In the genomic region with DNA sequence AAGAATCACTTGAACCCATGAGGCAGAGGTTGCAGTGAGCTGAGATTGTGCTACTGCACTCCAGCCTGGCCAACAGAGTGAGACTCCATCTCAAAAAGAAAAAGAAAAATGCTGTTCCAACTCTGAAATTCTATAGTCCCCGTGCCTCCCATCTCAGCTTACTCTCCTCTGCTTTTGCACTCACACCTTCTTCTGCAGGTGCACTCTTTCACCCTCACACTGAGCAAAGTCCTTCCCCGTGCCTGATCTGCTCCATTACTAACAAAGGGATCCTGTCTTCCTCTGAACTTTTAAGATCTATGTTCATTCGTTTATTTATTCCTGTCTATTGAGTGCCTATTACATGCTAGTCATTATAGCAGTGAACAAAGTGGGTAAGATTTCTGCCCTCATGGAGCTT, we compare ENCODE assay signal across 21 cellular contexts. TPM values are rescaled to one million over a fixed set of nuclear protein-coding genes. Genes with fewer than 3 reads are reported as not detected.
DNase-seq lines count a peak whose midpoint lies in the region; ATAC-seq, FAIRE-seq and TF ChIP-seq lines count a peak whose summit lies in the region.
"Had no signal": no experiment of that assay in that cellular context is flagged by ENCODE, and none has a peak within 500 bp of the region (broad histone marks: within the 10 kb centered on the region; RNA-seq: fewer than 3 reads in every experiment).

No MANE protein-coding gene starts in this region.

- peak; percentile 64 for DNase-seq in esophagus muscularis mucosa (ENCODE audit: extremely low spot score)
- peak; percentile 29 for DNase-seq in HepG2 (ENCODE audit: low spot score)
- DNase-seq in RWPE1 (ENCODE audit: low spot score) = no peak
- DNase-seq: CD4-positive, CD25-positive, alpha-beta regulatory T cell; CD8-positive, alpha-beta T cell; DMS 273 treated with DMSO at 0.1 percent for 48 hours; DMS79 treated with DMSO at 0.1 percent for 48 hours; GF-D8; H9 had no signal

- H2AFZ ChIP-seq in HepG2 (ENCODE audit: low read length) = no peak overlapping the region
- H2AFZ ChIP-seq: GM23338 had no signal

- intact Hi-C loops in esophagus muscularis mucosa (cut with DNase I) = no loop called here
- intact Hi-C loops in HepG2 (cut with micrococcal nuclease; ENCODE audit: unreplicated experiment) = loop anchor here (5.0 kb wide), 1 partner anchor 40 kb away; no protein-coding TSS in a partner anchor

- H3K4me1 ChIP-seq in esophagus muscularis mucosa (no peaks in the 10 kb centered on the region), HepG2 (ENCODE audit: insufficient read depth, low read length) (peaks cover 63% of the 10 kb centered on the region)

- TF ChIP-seq POLR2A in esophagus muscularis mucosa (IDR thresholded peaks at IDR 0.05; ENCODE audit: low read depth) (no peak), HepG2 (IDR thresholded peaks at IDR 0.05; ENCODE audit: insufficient read depth in 1 of 2, low read depth in 2 of 2, low read length in 2 of 2) (no peak)

- no TSS peak for BruUV-seq in HepG2 (replicated peaks; lab: Mats Ljungman, UMichigan)

- TF ChIP-seq EP300 in esophagus muscularis mucosa (IDR thresholded peaks at IDR 0.05) = no peak
- no peak for TF ChIP-seq EP300 in HepG2 (IDR thresholded peaks at IDR 0.05; ENCODE audit: low read depth in 2 of 2, low read length in 2 of 2)
- TF ChIP-seq EP300 in HepG2 (CRISPR knock-in tag; IDR thresholded peaks at IDR 0.05; ENCODE audit: borderline replicate concordance) = no peak

- in situ Hi-C loops in HepG2 (cut with HindIII; ENCODE audit: extremely low pct_ligation_motif_present, low pct_unique_long_range_greater_than_20kb) = no loop called here

- H3K4me2 ChIP-seq in HepG2 (ENCODE audit: low read depth, low read length) = peak overlapping the region; percentile 40; the same call in 1 of the 2 replicates
- H3K4me2 ChIP-seq: BLaER1, GM23338 had no signal

- no peak for FAIRE-seq in HepG2 (lab: Jason Lieb, UNC)
- FAIRE-seq: D721Med, GM12891, GM18507, GM19239 had no signal

- H3K9me3 Mint-ChIP-seq in nephron = no peaks in the 10 kb centered on the region
- H3K9me3 Mint-ChIP-seq: CD8-positive, alpha-beta T cell; GM23338; H9 had no signal

- H3K27me3 Mint-ChIP-seq in nephron (ENCODE audit: low read depth) = no peaks in the 10 kb centered on the region
- H3K27me3 Mint-ChIP-seq: B cell; CD4-positive, CD25-positive, alpha-beta regulatory T cell had no signal

- no peak for TF ChIP-seq RAD21 in HepG2 (CRISPR knock-in tag; IDR thresholded peaks at IDR 0.05)

- H3K36me3 ChIP-seq in esophagus muscularis mucosa = peaks cover 0 to 6% (median 0%) of the 10 kb centered on the region in 4 donors
- peaks cover 2 to 11% of the 10 kb centered on the region in 2 experiments; a peak in 4 of 5 replicates for H3K36me3 ChIP-seq in HepG2 (replicated peaks in 1 of 2; ENCODE audit: control insufficient read depth in 1 of 2, insufficient read depth in 2 of 2, low read length in 2 of 2)

- H4K20me1 ChIP-seq in HepG2 (ENCODE audit: insufficient read depth, low read length) = no peaks in the 10 kb centered on the region
- H4K20me1 ChIP-seq: BLaER1 had no signal

- ATAC-seq in HepG2 (peak; percentile 47; the same call in 2 of the 3 replicates), GM18873 (IDR thresholded peaks at IDR 0.05; ENCODE audit: low FRiP score, unreplicated experiment) (no peak), GM21825 (IDR thresholded peaks at IDR 0.05; ENCODE audit: unreplicated experiment) (no peak)
- ATAC-seq: CD8-positive, alpha-beta T cell; GM23338; HCT116 had no signal

- no peaks in the 10 kb centered on the region for H3K9me3 ChIP-seq in esophagus muscularis mucosa
- no peaks in the 10 kb centered on the region for H3K9me3 ChIP-seq in HepG2 (ENCODE audit: low read length)
- H3K9me3 ChIP-seq: BLaER1 had no signal

- H3K4me3 ChIP-seq in esophagus muscularis mucosa (no peak overlapping the region), HepG2 (replicated peaks in 1 of 3; ENCODE audit: insufficient read depth in 1 of 3, low read depth in 2 of 3, low read length in 3 of 3) (no peak overlapping the region)
- H3K4me3 ChIP-seq: BLaER1, GM23338 had no signal

- H3K27ac Mint-ChIP-seq in nephron = peak overlapping the region; percentile 12 to 77 (median 62)
- H3K27ac Mint-ChIP-seq: B cell; CD4-positive, CD25-positive, alpha-beta regulatory T cell; CD8-positive, alpha-beta T cell; GM23338; H9 had no signal

- no peak overlapping the region for H3K9ac ChIP-seq in HepG2 (ENCODE audit: insufficient read depth, low read depth, low read length)
- H3K9ac ChIP-seq: BLaER1 had no signal

- POLR2A ChIA-PET in HepG2 (lab: Yijun Ruan, JAX) = no interaction called here
- POLR2A ChIA-PET in RWPE1 (lab: Yijun Ruan, JAX; ENCODE audit: low non-redundant PET) = no interaction called here

- TF ChIP-seq CTCF in esophagus muscularis mucosa (IDR thresholded peaks at IDR 0.05) (no peak), HepG2 (CRISPR knock-in tag; IDR thresholded peaks at IDR 0.05) (no peak), nephron (IDR thresholded peaks at IDR 0.05; ENCODE audit: unreplicated experiment in 3 of 3) (no peak), RWPE1 (conservative IDR thresholded peaks at IDR 0.05; ENCODE audit: low read depth) (no peak)

- peaks cover 10% of the 10 kb centered on the region for H3K4me1 Mint-ChIP-seq in nephron

- H3K27me3 ChIP-seq in esophagus muscularis mucosa (no peaks in the 10 kb centered on the region), HepG2 (ENCODE audit: control insufficient read depth in 1 of 2, insufficient read depth in 2 of 2, low read length in 2 of 2) (no peaks in the 10 kb centered on the region)
- H3K27me3 ChIP-seq: BLaER1 had no signal

- peaks cover 9% of the 10 kb centered on the region for H3K36me3 Mint-ChIP-seq in nephron (ENCODE audit: low read depth)

- H3K79me2 ChIP-seq in HepG2 (ENCODE audit: insufficient read depth, low read length) = no peaks in the 10 kb centered on the region

- WGBS in esophagus muscularis mucosa = 77% methylated on average over 3 of the region's 3 CpGs
- 38% methylated on average over 3 of the region's 3 CpGs for WGBS in HepG2 (ENCODE audit: low lambda C conversion rate)

- H3K4me3 Mint-ChIP-seq in nephron = no peak overlapping the region
- H3K4me3 Mint-ChIP-seq: B cell; CD4-positive, CD25-positive, alpha-beta regulatory T cell; CD8-positive, alpha-beta T cell; GM23338; H9 had no signal

- H3K27ac ChIP-seq in esophagus muscularis mucosa (replicated peaks in 1 of 4) = no peak overlapping the region
- peak overlapping the region; percentile 22 for H3K27ac ChIP-seq in HepG2 (ENCODE audit: extremely low read length, insufficient read depth, low read length)
- no peak overlapping the region for H3K27ac ChIP-seq in RWPE1
- H3K27ac ChIP-seq: BLaER1, C4-2B had no signal

- CTCF ChIA-PET in HepG2 (lab: Yijun Ruan, JAX; ENCODE audit: low intra/inter-chr PET ratio, low total read pairs) = no interaction called here
- CTCF ChIA-PET in RWPE1 (lab: Yijun Ruan, JAX) = interaction anchor here (0.9 kb wide), 1 partner anchor 57 kb away, joined by 3 read pairs; no protein-coding TSS in a partner anchor

TF ChIP-seq in HepG2, 621 proteins besides CTCF, POLR2A, EP300 and RAD21 (continues in another document):
- TF ChIP-seq HNF4A (CRISPR knock-in tag; IDR thresholded peaks at IDR 0.05) (peak; percentile 47; the same call in 1 of the 2 replicates), ZSCAN25 (CRISPR knock-in tag; IDR thresholded peaks at IDR 0.05) (peak; percentile 78), ARNTL (CRISPR knock-in tag; IDR thresholded peaks at IDR 0.05) (no peak), HDAC2 (CRISPR knock-in tag; IDR thresholded peaks at IDR 0.05) (no peak), NR2F2 (IDR thresholded peaks at IDR 0.05; ENCODE audit: borderline replicate concordance, low read depth) (no peak), ZNF34 (CRISPR knock-in tag; IDR thresholded peaks at IDR 0.05; ENCODE audit: borderline replicate concordance) (no peak)
- TF ChIP-seq, protein P1, sequence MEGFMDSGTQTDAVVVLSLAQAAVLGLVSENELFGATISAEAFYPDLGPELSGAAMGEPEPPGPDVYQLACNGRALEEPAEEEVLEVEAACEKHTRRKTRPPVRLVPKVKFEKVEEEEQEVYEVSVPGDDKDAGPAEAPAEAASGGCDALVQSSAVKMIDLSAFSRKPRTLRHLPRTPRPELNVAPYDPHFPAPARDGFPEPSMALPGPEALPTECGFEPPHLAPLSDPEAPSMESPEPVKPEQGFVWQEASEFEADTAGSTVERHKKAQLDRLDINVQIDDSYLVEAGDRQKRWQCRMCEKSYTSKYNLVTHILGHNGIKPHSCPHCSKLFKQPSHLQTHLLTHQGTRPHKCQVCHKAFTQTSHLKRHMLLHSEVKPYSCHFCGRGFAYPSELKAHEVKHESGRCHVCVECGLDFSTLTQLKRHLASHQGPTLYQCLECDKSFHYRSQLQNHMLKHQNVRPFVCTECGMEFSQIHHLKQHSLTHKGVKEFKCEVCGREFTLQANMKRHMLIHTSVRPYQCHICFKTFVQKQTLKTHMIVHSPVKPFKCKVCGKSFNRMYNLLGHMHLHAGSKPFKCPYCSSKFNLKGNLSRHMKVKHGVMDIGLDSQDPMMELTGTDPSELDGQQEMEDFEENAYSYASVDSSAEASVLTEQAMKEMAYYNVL (CRISPR knock-in tag; IDR thresholded peaks at IDR 0.05; ENCODE audit: borderline replicate concordance) = 0 out of 2 replicates have a peak, but pooled peaks have one; percentile 16

RNA-seq across cellular contexts. Expression of a gene that starts 47.8 kb away (rescaled TPM):
- total RNA-seq in esophagus muscularis mucosa (1 to 10 TPM; 4.7 to 5.8 (median 5.4) TPM), HepG2 (2016; rRNA removed; fragmentation: Illumina TruSeq; extraction: Trizol) (16.0 and 25.9 TPM in 2 replicates)
- 19.0 and 22.4 TPM in 2 replicates for total RNA-seq in HepG2 (2016; cell fraction: cytosol; rRNA removed; fragmentation: Illumina TruSeq; extraction: Trizol; ENCODE audit: low read depth)
- total RNA-seq in HepG2 (2016; cell fraction: insoluble cytoplasmic fraction; rRNA removed; fragmentation: Illumina TruSeq; extraction: Trizol) = 13.8 and 23.8 TPM in 2 replicates
- total RNA-seq in HepG2 (2016; cell fraction: membrane; rRNA removed; fragmentation: Illumina TruSeq; extraction: Trizol) = 22.6 and 26.9 TPM in 2 replicates
- total RNA-seq in HepG2 (2016; cell fraction: nucleus; rRNA removed; fragmentation: Illumina TruSeq; extraction: Trizol) = 25.3 and 30.6 TPM in 2 replicates
- polyA plus RNA-seq in HepG2 (2011; rRNA removed) = 26.9 and 32.3 TPM in 2 replicates
- polyA plus RNA-seq in HepG2 (2011; cell fraction: cytosol; rRNA removed) = 28.5 and 29.1 TPM in 2 replicates
- polyA plus RNA-seq in HepG2 (2011; cell fraction: nucleus; rRNA removed) = 14.0 and 15.0 TPM in 2 replicates
- polyA plus RNA-seq in HepG2 (2012) = 15.4 and 19.2 TPM in 2 replicates
- polyA plus RNA-seq in HepG2 (2016; cell fraction: cytosol; fragmentation: Illumina TruSeq; extraction: Trizol; ENCODE audit: low read depth) = 8.6 and 9.9 TPM in 2 replicates
- polyA plus RNA-seq in HepG2 (2016; cell fraction: insoluble cytoplasmic fraction; fragmentation: Illumina TruSeq; extraction: Trizol; ENCODE audit: low read depth) = 11.7 and 12.2 TPM in 2 replicates
- 14.8 and 16.5 TPM in 2 replicates for polyA plus RNA-seq in HepG2 (2016; cell fraction: membrane; fragmentation: Illumina TruSeq; extraction: Trizol; ENCODE audit: low read depth)
- 26.8 and 28.0 TPM in 2 replicates for polyA plus RNA-seq in HepG2 (2016; cell fraction: nucleus; fragmentation: Illumina TruSeq; extraction: Trizol; ENCODE audit: insufficient read depth, low read depth)
- 11.2 and 45.2 TPM in 2 replicates for polyA minus RNA-seq in HepG2 (2011; rRNA and poly(A)+ RNA removed; ENCODE audit: low replicate concordance)
- polyA minus RNA-seq in HepG2 (2011; cell fraction: cytosol; rRNA and poly(A)+ RNA removed) = 22.7 and 34.1 TPM in 2 replicates
- polyA minus RNA-seq in HepG2 (2011; cell fraction: nucleus; rRNA and poly(A)+ RNA removed) = 29.7 and 32.4 TPM in 2 replicates
